Comparison of ENCODE assay signal across 15 cellular contexts in the genomic region with DNA sequence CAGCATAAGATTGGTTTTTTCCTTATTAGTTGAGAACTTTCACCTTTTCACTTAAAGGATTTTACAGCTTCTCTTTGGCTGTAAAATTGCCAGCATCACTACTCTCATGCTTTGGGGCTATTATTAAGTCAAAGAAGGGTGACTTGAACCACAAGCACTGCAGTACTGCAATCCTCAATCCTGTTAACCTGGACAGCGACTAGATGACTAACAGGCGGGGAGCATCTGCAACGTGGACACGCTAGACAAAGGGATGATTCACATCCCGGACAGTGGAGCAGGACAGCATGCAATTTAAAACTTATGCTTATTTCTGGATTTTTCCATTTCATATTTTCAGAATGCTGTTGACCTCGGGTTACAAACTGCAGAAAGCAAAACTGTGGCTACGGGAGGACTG. TPM values are rescaled to one million over a fixed set of nuclear protein-coding genes. Genes with fewer than 3 reads are reported as not detected.
DNase-seq lines count a peak whose midpoint lies in the region; ATAC-seq and TF ChIP-seq lines count a peak whose summit lies in the region.
"Had no signal": no experiment of that assay in that cellular context is flagged by ENCODE, and none has a peak within 500 bp of the region (broad histone marks: within the 10 kb centered on the region; RNA-seq: fewer than 3 reads in every experiment).

No MANE protein-coding gene starts in this region.

- DNase-seq in DMS53 (lab: John Stamatoyannopoulos, UW) = peak; percentile 41
- no peak for DNase-seq in DMS53 treated with DMSO at 0.1 percent for 48 hours (lab: John Stamatoyannopoulos, UW; ENCODE audit: unreplicated experiment)
- peak; percentile 76 for DNase-seq in amniotic epithelial cell (ENCODE audit: low read depth)
- DNase-seq in foreskin melanocyte = peak; percentile 72
- no peak for DNase-seq in head of caudate nucleus
- no peak for DNase-seq in endothelial cell (ENCODE audit: low spot score)
- DNase-seq: activated CD8-positive, alpha-beta T cell treated with anti-CD3 and anti-CD28 coated beads, Interleukin-2, amount 10 ng/mL, durations not matched to agents 7 days and 5 days; NCI-H187 treated with DMSO at 0.1 percent for 48 hours; NCI-H82; SHP77 had no signal

- no peak for ATAC-seq in HG02870 (IDR thresholded peaks at IDR 0.05; ENCODE audit: unreplicated experiment)
- ATAC-seq: activated CD8-positive, alpha-beta T cell treated with anti-CD3 and anti-CD28 coated beads, Interleukin-2, amount 10 ng/mL, durations not matched to agents 7 days and 5 days had no signal

- no peak for TF ChIP-seq CTCF in endothelial cell (IDR thresholded peaks at IDR 0.05; ENCODE audit: unreplicated experiment)

- H3K27me3 ChIP-seq in skeletal muscle satellite cell (ENCODE audit: control insufficient read depth, insufficient read depth, low read length) = no peaks in the 10 kb centered on the region
- H3K27me3 ChIP-seq: hepatocyte, neutrophil had no signal

- H3K36me3 Mint-ChIP-seq in endothelial cell (ENCODE audit: low read depth, unreplicated experiment) = peaks cover 11% of the 10 kb centered on the region

- H3K4me3 Mint-ChIP-seq in endothelial cell (ENCODE audit: unreplicated experiment) = no peak overlapping the region
- H3K4me3 Mint-ChIP-seq: activated CD8-positive, alpha-beta T cell treated with anti-CD3 and anti-CD28 coated beads, Interleukin-2, amount 10 ng/mL, durations not matched to agents 7 days and 5 days had no signal

- no peaks in the 10 kb centered on the region for H3K9me3 ChIP-seq in skeletal muscle satellite cell (replicated peaks; ENCODE audit: low read length)
- H3K9me3 ChIP-seq: neutrophil, thoracic aorta had no signal

- H3K27ac Mint-ChIP-seq in endothelial cell (ENCODE audit: unreplicated experiment) = no peak overlapping the region
- H3K27ac Mint-ChIP-seq: activated CD8-positive, alpha-beta T cell treated with anti-CD3 and anti-CD28 coated beads, Interleukin-2, amount 10 ng/mL, durations not matched to agents 7 days and 5 days had no signal

- H3K4me2 ChIP-seq in skeletal muscle satellite cell (ENCODE audit: low read length) = peak overlapping the region; percentile 6
- H3K4me2 ChIP-seq: hepatocyte had no signal

- peaks cover 22% of the 10 kb centered on the region for H3K4me1 Mint-ChIP-seq in endothelial cell (ENCODE audit: unreplicated experiment)

- no peaks in the 10 kb centered on the region for H3K9me3 Mint-ChIP-seq in endothelial cell (ENCODE audit: unreplicated experiment)

- intact Hi-C loops in head of caudate nucleus (cut with DNase I) = no loop called here

- H3K27me3 Mint-ChIP-seq in endothelial cell (ENCODE audit: unreplicated experiment) = peaks cover 6% of the 10 kb centered on the region

- H3K9ac ChIP-seq in skeletal muscle satellite cell (ENCODE audit: low read depth, low read length) = no peak overlapping the region

- H3K4me3 ChIP-seq in skeletal muscle satellite cell (ENCODE audit: low read length) = no peak overlapping the region
- H3K4me3 ChIP-seq: hepatocyte, thoracic aorta had no signal

- peaks cover 9% of the 10 kb centered on the region for H3K36me3 ChIP-seq in skeletal muscle satellite cell (ENCODE audit: insufficient read depth, low read length)

- H3K4me1 ChIP-seq in skeletal muscle satellite cell (ENCODE audit: control insufficient read depth, insufficient read depth, low read length) = peaks cover 9% of the 10 kb centered on the region

RNA-seq across cellular contexts. Expression of gene ARV1, which starts 8.1 kb away (rescaled TPM):
- 16.7 and 18.1 TPM in 2 replicates for total RNA-seq in skeletal muscle satellite cell (2012; rRNA removed)
- 8.3 TPM for total RNA-seq in endothelial cell (ENCODE audit: unreplicated experiment)

RNA-seq across cellular contexts. Expression of gene TTC13, which starts 8.3 kb away (rescaled TPM):
- total RNA-seq in skeletal muscle satellite cell (2012; rRNA removed) = 7.1 and 9.8 TPM in 2 replicates
- 62.5 TPM for total RNA-seq in endothelial cell (ENCODE audit: unreplicated experiment)

RNA-seq across cellular contexts. Expression of gene FAM89A, which starts 53.1 kb away (rescaled TPM):
- 4.1 and 7.6 TPM in 2 replicates for total RNA-seq in skeletal muscle satellite cell (2012; rRNA removed)
- total RNA-seq in endothelial cell (ENCODE audit: unreplicated experiment) = 48.0 TPM

Comparison
In these comparisons a context has a peak if more than half of its experiments do, and no peak if none do; other contexts are left out.
1. DNase-seq: peak in DMS53 (single experiment), amniotic epithelial cell (single experiment) and foreskin melanocyte (single experiment); none in DMS53 treated with DMSO at 0.1 percent for 48 hours (single experiment), head of caudate nucleus (0 of 42) and endothelial cell (single experiment).